1 cellular context compared by ENCODE assay signal in the genomic region with DNA sequence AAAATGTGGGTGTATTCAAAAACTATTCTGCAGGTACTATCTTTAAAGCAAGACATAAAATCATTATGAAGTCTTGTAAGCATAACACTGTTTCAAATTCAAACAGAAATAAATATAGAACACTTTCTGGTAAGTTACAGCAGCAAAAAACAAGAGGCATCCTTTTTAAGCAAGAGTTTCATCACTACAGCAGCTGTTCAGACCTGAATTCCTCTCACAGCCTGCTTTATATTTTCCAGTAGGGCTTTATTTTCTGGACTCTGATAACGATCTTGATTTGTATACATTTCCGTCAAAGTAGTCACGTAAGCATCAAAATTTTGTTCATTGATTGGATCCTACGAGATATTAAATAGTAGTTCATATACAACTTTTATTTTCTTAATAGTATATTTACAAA.
TF ChIP-seq lines count a peak whose summit lies in the region.

No MANE protein-coding gene starts in this region.

TF ChIP-seq in A549, 52 proteins besides CTCF, POLR2A, EP300 and RAD21 (continued from another document):
- TF ChIP-seq HOXB5 (CRISPR knock-in tag; IDR thresholded peaks at IDR 0.05) = no peak
- TF ChIP-seq HEYL (CRISPR knock-in tag; IDR thresholded peaks at IDR 0.05) = no peak
- TF ChIP-seq ZC3H11A (IDR thresholded peaks at IDR 0.05) = no peak
- TF ChIP-seq, protein P1, sequence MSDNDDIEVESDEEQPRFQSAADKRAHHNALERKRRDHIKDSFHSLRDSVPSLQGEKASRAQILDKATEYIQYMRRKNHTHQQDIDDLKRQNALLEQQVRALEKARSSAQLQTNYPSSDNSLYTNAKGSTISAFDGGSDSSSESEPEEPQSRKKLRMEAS (IDR thresholded peaks at IDR 0.05) = no peak
- TF ChIP-seq NPAS2 (CRISPR knock-in tag; IDR thresholded peaks at IDR 0.05; ENCODE audit: borderline replicate concordance) = no peak
- no peak for TF ChIP-seq HDAC2 (IDR thresholded peaks at IDR 0.05)
- TF ChIP-seq TP53 (CRISPR knock-in tag; IDR thresholded peaks at IDR 0.05) = no peak
- no peak for TF ChIP-seq MAZ (IDR thresholded peaks at IDR 0.05; ENCODE audit: borderline replicate concordance, low read depth, low read length)
TF ChIP-seq in A549: peak in this region for 0.
